14 cellular contexts compared by ENCODE assay signal in genomic region chr11:16784671-16785070, GRCh38.
"Had no signal": no experiment of that assay in that cellular context is flagged by ENCODE, and none has a peak within 500 bp of the region (broad histone marks: within the 10 kb centered on the region; RNA-seq: fewer than 3 reads in every experiment).

No MANE protein-coding gene starts in this region.

- H3K4me3 Mint-ChIP-seq: activated CD8-positive, alpha-beta memory T cell treated with anti-CD3 and anti-CD28 coated beads, Interleukin-2, amount 10 ng/mL, durations not matched to agents 7 days and 5 days had no signal

- H3K27ac ChIP-seq: cardiac muscle cell, esophagus squamous epithelium, foreskin keratinocyte, pancreas, stomach, thoracic aorta had no signal

- H3K36me3 ChIP-seq: thoracic aorta had no signal

- H3K27me3 Mint-ChIP-seq: activated CD8-positive, alpha-beta memory T cell treated with anti-CD3 and anti-CD28 coated beads, Interleukin-2, amount 10 ng/mL, durations not matched to agents 7 days and 5 days had no signal

- H3K27ac Mint-ChIP-seq: activated CD8-positive, alpha-beta memory T cell treated with anti-CD3 and anti-CD28 coated beads, Interleukin-2, amount 10 ng/mL, durations not matched to agents 7 days and 5 days had no signal

- H3K27me3 ChIP-seq: cardiac muscle cell, esophagus squamous epithelium, foreskin keratinocyte, pancreas, stomach had no signal

- H3K36me3 Mint-ChIP-seq: activated CD8-positive, alpha-beta memory T cell treated with anti-CD3 and anti-CD28 coated beads, Interleukin-2, amount 10 ng/mL, durations not matched to agents 7 days and 5 days had no signal

- H3K9me3 ChIP-seq: esophagus squamous epithelium, pancreas, stomach, thoracic aorta had no signal

- H3K4me3 ChIP-seq: cardiac muscle cell, esophagus squamous epithelium, lung, pancreas, stomach, thoracic aorta had no signal

- H3K4me1 Mint-ChIP-seq: activated CD8-positive, alpha-beta memory T cell treated with anti-CD3 and anti-CD28 coated beads, Interleukin-2, amount 10 ng/mL, durations not matched to agents 7 days and 5 days had no signal

- DNase-seq: activated CD4-positive, alpha-beta T cell treated with anti-CD3 and anti-CD28 coated beads, Interleukin-2, amount 50 U/mL, for 48 hours; activated CD4-positive, CD25-positive, alpha-beta regulatory T cell treated with anti-CD3 and anti-CD28 coated beads, Interleukin-2, amount 50 U/mL, for 72 hours; activated CD8-positive, alpha-beta memory T cell treated with anti-CD3 and anti-CD28 coated beads, Interleukin-2, amount 10 ng/mL, durations not matched to agents 7 days and 5 days; activated naive CD4-positive, alpha-beta T cell treated with anti-CD3 and anti-CD28 coated beads, Interleukin-2, amount 50 U/mL, for 16 hours; activated T-cell treated with anti-CD3 and anti-CD28 coated beads, Interleukin-2, amount 50 U/mL, for 1 hour; esophagus squamous epithelium; foreskin keratinocyte; head of caudate nucleus; pancreas; stimulated activated CD4-positive, alpha-beta T cell treated with anti-CD3 and anti-CD28 coated beads, Interleukin-1b, Interleukin-23, amount 100 ng/mL, for 48 hours; stomach had no signal
